In genomic region chr17:75031972-75032895, GRCh38 we compare ENCODE assay signal across 8 cellular contexts.
DNase-seq lines count a peak whose midpoint lies in the region; ATAC-seq lines count a peak whose summit lies in the region.

No MANE protein-coding gene starts in this region.

- H3K27me3 Mint-ChIP-seq in effector memory CD8-positive, alpha-beta T cell: peaks cover 0 to 9% of the 10 kb centered on the region in 2 donors

- no peaks in the 10 kb centered on the region for H3K9me3 Mint-ChIP-seq in effector memory CD8-positive, alpha-beta T cell

- DNase-seq in 8988T (peak; percentile 59), GOT3 (lab: John Stamatoyannopoulos, UW) (peak; percentile 37), NCI-H510A (lab: John Stamatoyannopoulos, UW) (peak; percentile 56), medulla oblongata (ENCODE audit: extremely low spot score) (peak; percentile 97), cortex of kidney (lab: John Stamatoyannopoulos, UW) (no peak)
- peak; percentile 66 to 72 for DNase-seq in activated CD4-positive, alpha-beta T cell treated with anti-CD3 and anti-CD28 coated beads, Interleukin-2, amount 50 U/mL, for 48 hours
- DNase-seq in effector memory CD8-positive, alpha-beta T cell: peak; percentile 39 to 59 (median 48)
- peak in 2 of 3 donors; percentile 32 to 68 for DNase-seq in stimulated activated CD4-positive, alpha-beta T cell treated with anti-CD3 and anti-CD28 coated beads, TNF-alpha, amount 100 ng/mL, for 48 hours (ENCODE audit: low read depth in 3 of 3)

- H3K36me3 Mint-ChIP-seq in effector memory CD8-positive, alpha-beta T cell (ENCODE audit: insufficient read depth): peaks cover 54% of the 10 kb centered on the region

- ATAC-seq in effector memory CD8-positive, alpha-beta T cell (replicated peaks): peak; percentile 35

- peak overlapping the region; percentile 94 to 98 for H3K4me3 Mint-ChIP-seq in effector memory CD8-positive, alpha-beta T cell

- peaks cover 40 to 41% of the 10 kb centered on the region in 2 donors for H3K4me1 Mint-ChIP-seq in effector memory CD8-positive, alpha-beta T cell (ENCODE audit: low read depth in 2 of 2)

- peak overlapping the region; percentile 100 for H3K27ac Mint-ChIP-seq in effector memory CD8-positive, alpha-beta T cell
